ENCODE assay signal across 9 cellular contexts in genomic region chr22:37176464-37177061, GRCh38. TPM values are rescaled to one million over a fixed set of nuclear protein-coding genes. Genes with fewer than 3 reads are reported as not detected.
DNase-seq lines count a peak whose midpoint lies in the region; ATAC-seq, FAIRE-seq and TF ChIP-seq lines count a peak whose summit lies in the region.
"Had no signal": no experiment of that assay in that cellular context is flagged by ENCODE, and none has a peak within 500 bp of the region (broad histone marks: within the 10 kb centered on the region; RNA-seq: fewer than 3 reads in every experiment).

No MANE protein-coding gene starts in this region.

- H3K4me2 ChIP-seq in BLaER1 (peak overlapping the region; percentile 63), osteoblast (ENCODE audit: insufficient read depth, low read length) (peak overlapping the region; percentile 65)

- H3K27ac ChIP-seq in BLaER1 (peak overlapping the region; percentile 8; the same call in 1 of the 2 replicates), osteoblast (ENCODE audit: low read depth, low read length) (peak overlapping the region; percentile 13)

- FAIRE-seq in HTR-8/SVneo (lab: Jason Lieb, UNC), result no peak
- FAIRE-seq: GM18507 had no signal

- peak; percentile 85 for DNase-seq in fibroblast of gingiva (ENCODE audit: low read depth)
- peak; percentile 94 for DNase-seq in osteoblast (ENCODE audit: insufficient read length, low spot score, missing footprints)
- no peak for DNase-seq in HK-2 (ENCODE audit: unreplicated experiment)
- no peak for DNase-seq in HTR-8/SVneo (ENCODE audit: insufficient read length, low spot score)
- no peak for DNase-seq in NCI-H146 treated with DMSO at 0.1 percent for 48 hours (lab: John Stamatoyannopoulos, UW; ENCODE audit: unreplicated experiment)

- H3K79me2 ChIP-seq in osteoblast (ENCODE audit: insufficient read depth, low read length), result no peaks in the 10 kb centered on the region

- H3K36me3 ChIP-seq in BLaER1, result no peaks in the 10 kb centered on the region
- no peaks in the 10 kb centered on the region for H3K36me3 ChIP-seq in osteoblast (ENCODE audit: insufficient read depth, low read length)

- H3K4me1 ChIP-seq in BLaER1 (peaks cover 45% of the 10 kb centered on the region), osteoblast (ENCODE audit: insufficient read depth, low read length) (peaks cover 22% of the 10 kb centered on the region)

- TF ChIP-seq CTCF in osteoblast (IDR thresholded peaks at IDR 0.05; ENCODE audit: extremely low read depth, low read depth, low read length), result no peak

- H2AFZ ChIP-seq in osteoblast (ENCODE audit: low read length), result peak overlapping the region; percentile 81

- H3K27me3 ChIP-seq in BLaER1, result no peaks in the 10 kb centered on the region
- peaks cover 15% of the 10 kb centered on the region for H3K27me3 ChIP-seq in osteoblast (ENCODE audit: insufficient read depth, low read length)

- no peak for ATAC-seq in HG03280 (IDR thresholded peaks at IDR 0.05; ENCODE audit: unreplicated experiment)

- H3K9me3 ChIP-seq in BLaER1 (no peaks in the 10 kb centered on the region), osteoblast (ENCODE audit: low read depth, low read length) (no peaks in the 10 kb centered on the region)

- no peaks in the 10 kb centered on the region for H4K20me1 ChIP-seq in BLaER1
- H4K20me1 ChIP-seq in osteoblast (ENCODE audit: insufficient read depth, low read length), result no peaks in the 10 kb centered on the region

- H3K4me3 ChIP-seq in BLaER1, result no peak overlapping the region
- H3K4me3 ChIP-seq in osteoblast (ENCODE audit: insufficient read depth, low read length), result peak overlapping the region; percentile 57

- H3K9ac ChIP-seq in BLaER1, result no peak overlapping the region

TF ChIP-seq in PFSK-1, 5 proteins besides CTCF, POLR2A, EP300 and RAD21:
- TF ChIP-seq SIN3A (IDR thresholded peaks at IDR 0.05; ENCODE audit: borderline replicate concordance, insufficient read depth, low read length), result 0 out of 2 replicates have a peak, but pooled peaks have one; percentile 32
- no peak for TF ChIP-seq REST (IDR thresholded peaks at IDR 0.05; ENCODE audit: insufficient read depth in 1 of 2, low read depth in 2 of 2, low read length in 2 of 2)

RNA-seq across cellular contexts. Expression of gene C1QTNF6, which starts 11.5 kb away (rescaled TPM):
- polyA plus RNA-seq in PFSK-1 (2012; ENCODE audit: insufficient read length, low read depth), result 18.7 TPM
- total RNA-seq in osteoblast, result 11.9 and 18.3 TPM in 2 replicates

RNA-seq across cellular contexts. Expression of gene IL2RB, which starts 26.8 kb away (rescaled TPM):
- polyA plus RNA-seq in PFSK-1 (2012; ENCODE audit: insufficient read length, low read depth), result 3.2 TPM
- total RNA-seq in osteoblast, result 0.59 TPM in 1 of 2 replicates, not detected in the other

RNA-seq across cellular contexts. Expression of gene SSTR3, which starts 35.7 kb away (rescaled TPM):
- polyA plus RNA-seq in PFSK-1 (2012; ENCODE audit: insufficient read length, low read depth), result not detected
- total RNA-seq in osteoblast, result not detected in 2 replicates

Comparison
In these comparisons a context has a peak if more than half of its experiments do, and no peak if none do; other contexts are left out.
1. DNase-seq: peak in fibroblast of gingiva (single experiment) and osteoblast (single experiment); none in HK-2 (single experiment), HTR-8/SVneo (single experiment) and NCI-H146 treated with DMSO at 0.1 percent for 48 hours (single experiment).